23 cellular contexts compared by ENCODE assay signal in genomic region chr19:31261651-31262331, GRCh38.
A peak's percentile ranks its signal among the peaks of the same experiment; 100 is the strongest.
DNase-seq lines count a peak whose midpoint lies in the region; ATAC-seq and TF ChIP-seq lines count a peak whose summit lies in the region.
"Had no signal": no experiment of that assay in that cellular context is flagged by ENCODE, and none has a peak within 500 bp of the region (broad histone marks: within the 10 kb centered on the region; RNA-seq: fewer than 3 reads in every experiment).

No MANE protein-coding gene starts in this region.

- peaks cover 14% of the 10 kb centered on the region for H3K27me3 Mint-ChIP-seq in nephron (ENCODE audit: low read depth)
- H3K27me3 Mint-ChIP-seq: activated B cell treated with CpG ODN at 0.5 μM for 24 hours; stimulated activated memory B cell treated with anti-CD40 and anti-IgM and Interleukin-4, amounts not matched to agents 10 μg/mL and 1 μg/mL and 100 μg/mL, for 72 hours had no signal

- DNase-seq in cardiac septum (ENCODE audit: low spot score), result peak; percentile 26
- DNase-seq in Right ventricle myocardium inferior (ENCODE audit: missing footprints), result no peak
- DNase-seq in colonic mucosa, result peak; percentile 9
- no peak for DNase-seq in NCI-H510A (lab: John Stamatoyannopoulos, UW)
- no peak for DNase-seq in NCI-H69 (lab: John Stamatoyannopoulos, UW)
- no peak for DNase-seq in EL
- DNase-seq: ACHN; activated B cell treated with CpG ODN at 0.5 μM for 24 hours; activated CD4-positive, alpha-beta memory T cell treated with anti-CD3 and anti-CD28 coated beads, Interleukin-2, amount 10 ng/mL, durations not matched to agents 7 days and 5 days; activated T-cell treated with anti-CD3 and anti-CD28 coated beads, Interleukin-2, amount 50 U/mL, for 72 hours; brain microvascular endothelial cell; H7; naive B cell; NCI-H187 treated with DMSO at 0.1 percent for 48 hours; NCI-H510A treated with DMSO at 0.1 percent for 48 hours had no signal

- H3K36me3 Mint-ChIP-seq in nephron (ENCODE audit: low read depth), result no peaks in the 10 kb centered on the region
- H3K36me3 Mint-ChIP-seq: activated naive CD8-positive, alpha-beta T cell; naive B cell; stimulated activated memory B cell treated with anti-CD40 and anti-IgM and Interleukin-4, amounts not matched to agents 10 μg/mL and 1 μg/mL and 100 μg/mL, for 72 hours had no signal

- intact Hi-C loops in cardiac septum (cut with DNase I), result no loop called here
- intact Hi-C loops in Right ventricle myocardium inferior (cut with DNase I), result no loop called here
- intact Hi-C loops in colonic mucosa (cut with DNase I), result no loop called here

- no peaks in the 10 kb centered on the region for H3K27me3 ChIP-seq in colonic mucosa
- H3K27me3 ChIP-seq: brain microvascular endothelial cell had no signal

- no peak overlapping the region for H3K9ac ChIP-seq in colonic mucosa (ENCODE audit: low read depth in 2 of 2, low read length in 2 of 2)

- H3K4me1 ChIP-seq in colonic mucosa, result no peaks in the 10 kb centered on the region
- H3K4me1 ChIP-seq: prostate gland had no signal

- no peak for TF ChIP-seq CTCF in colonic mucosa (IDR thresholded peaks at IDR 0.05)
- no peak for TF ChIP-seq CTCF in nephron (IDR thresholded peaks at IDR 0.05; ENCODE audit: unreplicated experiment in 3 of 3)

- H3K27ac ChIP-seq in colonic mucosa, result no peak overlapping the region
- H3K27ac ChIP-seq: brain microvascular endothelial cell, prostate gland, tibial artery had no signal

- no peak overlapping the region for H3K4me3 ChIP-seq in colonic mucosa
- H3K4me3 ChIP-seq: prostate gland, tibial artery had no signal

- ATAC-seq in Right ventricle myocardium inferior (no peak), GM18519 (IDR thresholded peaks at IDR 0.05; ENCODE audit: low FRiP score, unreplicated experiment) (no peak)
- ATAC-seq: activated T-cell treated with anti-CD3 and anti-CD28 coated beads, Interleukin-2, amount 50 U/mL, for 72 hours; esophagus mucosa; stimulated activated memory B cell treated with anti-CD40 and anti-IgM and Interleukin-4, amounts not matched to agents 10 μg/mL and 1 μg/mL and 100 μg/mL, for 72 hours had no signal

- no peaks in the 10 kb centered on the region for H3K9me3 Mint-ChIP-seq in nephron
- H3K9me3 Mint-ChIP-seq: activated CD4-positive, alpha-beta memory T cell treated with anti-CD3 and anti-CD28 coated beads, Interleukin-2, amount 10 ng/mL, durations not matched to agents 7 days and 5 days; activated T-cell treated with anti-CD3 and anti-CD28 coated beads, Interleukin-2, amount 50 U/mL, for 72 hours; stimulated activated memory B cell treated with anti-CD40 and anti-IgM and Interleukin-4, amounts not matched to agents 10 μg/mL and 1 μg/mL and 100 μg/mL, for 72 hours; T-helper 1 cell treated with Interleukin-12 subunit alpha and Interleukin-12 subunit beta and Interleukin-4 antibody, amounts not matched to agents 30 μg/mL and 1 μg/mL, for 36 hours had no signal

- peak overlapping the region; percentile 75 to 94 (median 93) for H3K27ac Mint-ChIP-seq in nephron
- H3K27ac Mint-ChIP-seq: activated B cell treated with CpG ODN at 0.5 μM for 24 hours; activated CD4-positive, alpha-beta memory T cell treated with anti-CD3 and anti-CD28 coated beads, Interleukin-2, amount 10 ng/mL, durations not matched to agents 7 days and 5 days; activated naive CD8-positive, alpha-beta T cell; activated T-cell treated with anti-CD3 and anti-CD28 coated beads, Interleukin-2, amount 50 U/mL, for 72 hours; naive B cell; stimulated activated memory B cell treated with anti-CD40 and anti-IgM and Interleukin-4, amounts not matched to agents 10 μg/mL and 1 μg/mL and 100 μg/mL, for 72 hours; T-helper 1 cell treated with Interleukin-12 subunit alpha and Interleukin-12 subunit beta and Interleukin-4 antibody, amounts not matched to agents 30 μg/mL and 1 μg/mL, for 36 hours had no signal

- H3K4me1 Mint-ChIP-seq in nephron, result peaks cover 60% of the 10 kb centered on the region
- H3K4me1 Mint-ChIP-seq: activated B cell treated with CpG ODN at 0.5 μM for 24 hours; naive B cell; stimulated activated memory B cell treated with anti-CD40 and anti-IgM and Interleukin-4, amounts not matched to agents 10 μg/mL and 1 μg/mL and 100 μg/mL, for 72 hours had no signal

- H3K9me3 ChIP-seq in colonic mucosa, result no peaks in the 10 kb centered on the region
- H3K9me3 ChIP-seq: prostate gland, tibial artery had no signal

- H3K36me3 ChIP-seq in colonic mucosa, result no peaks in the 10 kb centered on the region
- H3K36me3 ChIP-seq: brain microvascular endothelial cell, prostate gland, tibial artery had no signal

- peak overlapping the region in 2 of 3 experiments; percentile 29 to 56 for H3K4me3 Mint-ChIP-seq in nephron
- H3K4me3 Mint-ChIP-seq: activated B cell treated with CpG ODN at 0.5 μM for 24 hours; activated CD4-positive, alpha-beta memory T cell treated with anti-CD3 and anti-CD28 coated beads, Interleukin-2, amount 10 ng/mL, durations not matched to agents 7 days and 5 days; activated naive CD8-positive, alpha-beta T cell; activated T-cell treated with anti-CD3 and anti-CD28 coated beads, Interleukin-2, amount 50 U/mL, for 72 hours; naive B cell; stimulated activated memory B cell treated with anti-CD40 and anti-IgM and Interleukin-4, amounts not matched to agents 10 μg/mL and 1 μg/mL and 100 μg/mL, for 72 hours; T-helper 1 cell treated with Interleukin-12 subunit alpha and Interleukin-12 subunit beta and Interleukin-4 antibody, amounts not matched to agents 30 μg/mL and 1 μg/mL, for 36 hours had no signal

Comparison
In these comparisons a context has a peak if more than half of its experiments do, and no peak if none do; other contexts are left out.
1. DNase-seq: peak in cardiac septum (single experiment) and colonic mucosa (single experiment); none in Right ventricle myocardium inferior (single experiment), NCI-H510A (single experiment), NCI-H69 (single experiment) and EL (single experiment).